In genomic region chr1:3069491-3070303, GRCh38 we compare ENCODE assay signal across 8 cellular contexts. TPM values are rescaled to one million over a fixed set of nuclear protein-coding genes. Genes with fewer than 3 reads are reported as not detected.
DNase-seq lines count a peak whose midpoint lies in the region; ATAC-seq and TF ChIP-seq lines count a peak whose summit lies in the region.

No MANE protein-coding gene starts in this region.

- no peaks in the 10 kb centered on the region for H3K9me3 Mint-ChIP-seq in activated CD4-positive, alpha-beta memory T cell treated with anti-CD3 and anti-CD28 coated beads for 36 hours
- no peaks in the 10 kb centered on the region for H3K9me3 Mint-ChIP-seq in activated CD4-positive, alpha-beta memory T cell treated with anti-CD3 and anti-CD28 coated beads, Interleukin-2, amount 10 ng/mL, durations not matched to agents 7 days and 5 days
- H3K9me3 Mint-ChIP-seq in T-cell: no peaks in the 10 kb centered on the region
- H3K9me3 Mint-ChIP-seq in nephron: no peaks in the 10 kb centered on the region

- peaks cover 3% of the 10 kb centered on the region for H3K4me1 Mint-ChIP-seq in activated CD4-positive, alpha-beta memory T cell treated with anti-CD3 and anti-CD28 coated beads for 36 hours (ENCODE audit: low read depth)
- peaks cover 2% of the 10 kb centered on the region for H3K4me1 Mint-ChIP-seq in activated CD4-positive, alpha-beta memory T cell treated with anti-CD3 and anti-CD28 coated beads, Interleukin-2, amount 10 ng/mL, durations not matched to agents 7 days and 5 days
- H3K4me1 Mint-ChIP-seq in T-cell (peaks cover 0 to 5% (median 4%) of the 10 kb centered on the region in 3 donors), nephron (peaks cover 4% of the 10 kb centered on the region)

- no peak for DNase-seq in activated CD4-positive, alpha-beta memory T cell treated with anti-CD3 and anti-CD28 coated beads for 36 hours
- DNase-seq in activated CD4-positive, alpha-beta memory T cell treated with anti-CD3 and anti-CD28 coated beads, Interleukin-2, amount 10 ng/mL, durations not matched to agents 7 days and 5 days: no peak
- DNase-seq in T-cell (no peak), fibroblast of the conjunctiva (ENCODE audit: low read depth) (peak; percentile 68), NCI-H146 (lab: John Stamatoyannopoulos, UW) (no peak)
- DNase-seq in activated CD4-positive, CD25-positive, alpha-beta regulatory T cell (lab: John Stamatoyannopoulos, UW): no peak

- intact Hi-C loops in activated CD4-positive, alpha-beta memory T cell treated with anti-CD3 and anti-CD28 coated beads for 36 hours (cut with micrococcal nuclease): no loop called here

- peak in 2 of 4 experiments; percentile 27 to 34 for ATAC-seq in T-cell (replicated peaks in 1 of 4)
- no peak for ATAC-seq in GM18519 (IDR thresholded peaks at IDR 0.05; ENCODE audit: low FRiP score, unreplicated experiment)

- CTCF ChIA-PET in activated CD4-positive, alpha-beta memory T cell treated with anti-CD3 and anti-CD28 coated beads for 36 hours (lab: Charles Lee): no interaction called here
- CTCF ChIA-PET in activated CD4-positive, alpha-beta memory T cell treated with anti-CD3 and anti-CD28 coated beads, Interleukin-2, amount 10 ng/mL, durations not matched to agents 7 days and 5 days (lab: Charles Lee): no interaction called here
- CTCF ChIA-PET in T-cell (lab: Charles Lee): no interaction called here

- H3K27ac Mint-ChIP-seq in activated CD4-positive, alpha-beta memory T cell treated with anti-CD3 and anti-CD28 coated beads for 36 hours: no peak overlapping the region
- H3K27ac Mint-ChIP-seq in activated CD4-positive, alpha-beta memory T cell treated with anti-CD3 and anti-CD28 coated beads, Interleukin-2, amount 10 ng/mL, durations not matched to agents 7 days and 5 days: no peak overlapping the region
- H3K27ac Mint-ChIP-seq in T-cell (no peak overlapping the region), nephron (peak overlapping the region in 1 of 3 experiments; percentile 84)

- no peaks in the 10 kb centered on the region for H3K36me3 Mint-ChIP-seq in activated CD4-positive, alpha-beta memory T cell treated with anti-CD3 and anti-CD28 coated beads for 36 hours
- H3K36me3 Mint-ChIP-seq in activated CD4-positive, alpha-beta memory T cell treated with anti-CD3 and anti-CD28 coated beads, Interleukin-2, amount 10 ng/mL, durations not matched to agents 7 days and 5 days (ENCODE audit: low read depth): no peaks in the 10 kb centered on the region
- H3K36me3 Mint-ChIP-seq in T-cell (no peaks in the 10 kb centered on the region), nephron (ENCODE audit: low read depth) (no peaks in the 10 kb centered on the region)

- H3K27me3 Mint-ChIP-seq in activated CD4-positive, alpha-beta memory T cell treated with anti-CD3 and anti-CD28 coated beads for 36 hours: peaks cover 23% of the 10 kb centered on the region
- H3K27me3 Mint-ChIP-seq in activated CD4-positive, alpha-beta memory T cell treated with anti-CD3 and anti-CD28 coated beads, Interleukin-2, amount 10 ng/mL, durations not matched to agents 7 days and 5 days: peaks cover 32% of the 10 kb centered on the region
- H3K27me3 Mint-ChIP-seq in T-cell (peaks cover 3 to 44% of the 10 kb centered on the region in 2 donors), nephron (ENCODE audit: low read depth) (peaks cover 84% of the 10 kb centered on the region)

- POLR2A ChIA-PET in activated CD4-positive, alpha-beta memory T cell treated with anti-CD3 and anti-CD28 coated beads for 36 hours (lab: Charles Lee): no interaction called here
- POLR2A ChIA-PET in activated CD4-positive, alpha-beta memory T cell treated with anti-CD3 and anti-CD28 coated beads, Interleukin-2, amount 10 ng/mL, durations not matched to agents 7 days and 5 days (lab: Charles Lee): no interaction called here
- POLR2A ChIA-PET in T-cell (lab: Charles Lee): no interaction called here

- TF ChIP-seq CTCF in nephron (IDR thresholded peaks at IDR 0.05; ENCODE audit: unreplicated experiment in 3 of 3): peak; percentile 54 to 67 (median 56)

- peak overlapping the region; percentile 35 for H3K4me3 Mint-ChIP-seq in activated CD4-positive, alpha-beta memory T cell treated with anti-CD3 and anti-CD28 coated beads for 36 hours
- H3K4me3 Mint-ChIP-seq in activated CD4-positive, alpha-beta memory T cell treated with anti-CD3 and anti-CD28 coated beads, Interleukin-2, amount 10 ng/mL, durations not matched to agents 7 days and 5 days: no peak overlapping the region
- H3K4me3 Mint-ChIP-seq in T-cell (peak overlapping the region in 2 of 3 donors; percentile 67 to 75), nephron (peak overlapping the region; percentile 86 to 91 (median 89))

RNA-seq across cellular contexts. Expression of gene PRDM16, which starts 0.7 kb away (rescaled TPM):
- total RNA-seq in activated CD4-positive, alpha-beta memory T cell treated with anti-CD3 and anti-CD28 coated beads for 36 hours: not detected
- under 1 TPM; 0.03 to 0.20 TPM for total RNA-seq in activated CD4-positive, alpha-beta memory T cell treated with anti-CD3 and anti-CD28 coated beads, Interleukin-2, amount 10 ng/mL, durations not matched to agents 7 days and 5 days
- under 1 TPM in 4 of 5 donors, not detected in 1; 0.15 to 0.70 (median 0.24) TPM for total RNA-seq in T-cell

RNA-seq across cellular contexts. Expression of gene ACTRT2, which starts 48.4 kb away (rescaled TPM):
- not detected for total RNA-seq in activated CD4-positive, alpha-beta memory T cell treated with anti-CD3 and anti-CD28 coated beads for 36 hours
- not detected for total RNA-seq in activated CD4-positive, alpha-beta memory T cell treated with anti-CD3 and anti-CD28 coated beads, Interleukin-2, amount 10 ng/mL, durations not matched to agents 7 days and 5 days
- not detected for total RNA-seq in T-cell
